14 cellular contexts compared by ENCODE assay signal in the genomic region with DNA sequence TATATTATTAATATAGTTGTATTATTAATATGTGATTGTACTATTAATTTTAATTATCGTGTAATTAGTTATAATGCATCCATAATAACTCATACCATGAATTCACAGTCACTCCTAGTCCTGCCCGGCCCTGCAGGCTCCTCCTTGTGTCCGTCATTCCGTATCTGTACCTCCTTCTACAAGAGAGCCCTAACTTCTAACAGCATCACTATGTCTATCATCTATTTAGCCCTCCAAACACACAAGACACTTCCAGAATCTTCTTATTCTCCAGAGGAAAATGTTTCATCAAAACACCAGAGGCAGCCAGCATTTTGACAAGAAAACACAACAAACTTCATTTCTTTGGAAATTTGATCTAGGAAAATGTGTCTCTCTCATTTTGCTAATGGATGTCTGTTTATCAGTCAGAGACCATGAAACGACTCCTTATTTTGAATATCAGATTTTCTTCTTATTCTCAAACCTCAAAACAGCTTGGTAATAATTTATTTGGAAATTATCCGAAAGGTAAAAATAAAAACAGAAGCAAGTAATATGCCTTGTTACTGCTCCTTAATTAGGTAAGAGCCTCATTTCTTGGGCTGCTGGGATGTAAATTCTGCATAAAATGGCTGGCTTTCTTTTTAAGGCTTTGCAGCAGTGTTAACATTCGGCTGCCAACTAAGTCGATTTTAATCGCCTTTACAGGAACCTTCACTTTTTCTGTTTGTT. TPM values are rescaled to one million over a fixed set of nuclear protein-coding genes. Genes with fewer than 3 reads are reported as not detected.
A peak's percentile ranks its signal among the peaks of the same experiment; 100 is the strongest.
DNase-seq lines count a peak whose midpoint lies in the region; TF ChIP-seq lines count a peak whose summit lies in the region.
"Had no signal": no experiment of that assay in that cellular context is flagged by ENCODE, and none has a peak within 500 bp of the region (broad histone marks: within the 10 kb centered on the region; RNA-seq: fewer than 3 reads in every experiment).

No MANE protein-coding gene starts in this region.

- no peak overlapping the region for H3K9ac ChIP-seq in endodermal cell (ENCODE audit: extremely low read depth, low read length, poor library complexity, severe bottlenecking)

- DNase-seq in MG63 (no peak), endodermal cell (no peak), type B pancreatic cell (ENCODE audit: extremely low spot score, unreplicated experiment) (no peak), NCI-H2171 (lab: John Stamatoyannopoulos, UW) (no peak), DMS53 treated with DMSO at 0.1 percent for 48 hours (lab: John Stamatoyannopoulos, UW; ENCODE audit: unreplicated experiment) (no peak), MV-4-11 (lab: John Stamatoyannopoulos, UW) (no peak)
- DNase-seq: activated CD4-positive, alpha-beta T cell treated with anti-CD3 and anti-CD28 coated beads for 1 hour; activated T-cell treated with anti-CD3 and anti-CD28 coated beads, Interleukin-2, amount 50 U/mL, for 1 hour; CD4-positive, alpha-beta T cell; GDM1; MM.1S; stimulated activated CD4-positive, alpha-beta T cell treated with anti-CD3 and anti-CD28 coated beads, Interleukin-2, amount 100 ng/mL, for 24 hours; SW 1271 had no signal

- H3K9me3 Mint-ChIP-seq in endodermal cell (no peaks in the 10 kb centered on the region), nephron (peaks cover 2% of the 10 kb centered on the region), type B pancreatic cell (no peaks in the 10 kb centered on the region)
- H3K9me3 Mint-ChIP-seq: CD4-positive, alpha-beta T cell had no signal

- H3K27me3 Mint-ChIP-seq in endodermal cell (ENCODE audit: insufficient read depth) (peaks cover 4% of the 10 kb centered on the region), nephron (ENCODE audit: low read depth) (peaks cover 22% of the 10 kb centered on the region), type B pancreatic cell (peaks cover 5% of the 10 kb centered on the region)

- peak overlapping the region; percentile 89 for H3K27ac Mint-ChIP-seq in endodermal cell
- peak overlapping the region; percentile 1 to 73 (median 59) for H3K27ac Mint-ChIP-seq in nephron
- H3K27ac Mint-ChIP-seq in type B pancreatic cell = peak overlapping the region; percentile 91
- H3K27ac Mint-ChIP-seq: CD4-positive, alpha-beta T cell had no signal

- peak overlapping the region; percentile 17 for H3K4me3 ChIP-seq in MG63
- no peak overlapping the region for H3K4me3 ChIP-seq in endodermal cell (ENCODE audit: low read length)

- H3K36me3 Mint-ChIP-seq in endodermal cell (ENCODE audit: low read depth) (no peaks in the 10 kb centered on the region), nephron (ENCODE audit: low read depth) (no peaks in the 10 kb centered on the region), type B pancreatic cell (no peaks in the 10 kb centered on the region)

- H3K4me1 Mint-ChIP-seq in endodermal cell = peaks cover 6% of the 10 kb centered on the region
- H3K4me1 Mint-ChIP-seq in nephron = peaks cover 10% of the 10 kb centered on the region
- peaks cover 11% of the 10 kb centered on the region for H3K4me1 Mint-ChIP-seq in type B pancreatic cell (ENCODE audit: unreplicated experiment)

- WGBS in endodermal cell (ENCODE audit: insufficient coverage in 1 of 2, insufficient read length in 1 of 2), 2 experiments = 85 to 88% methylated on average over 7 to 9 of the region's 9 CpGs

- TF ChIP-seq CTCF in endodermal cell (conservative IDR thresholded peaks at IDR 0.05) (no peak), nephron (IDR thresholded peaks at IDR 0.05; ENCODE audit: unreplicated experiment in 3 of 3) (no peak), type B pancreatic cell (conservative IDR thresholded peaks at IDR 0.05) (no peak)

- no peaks in the 10 kb centered on the region for H3K9me3 ChIP-seq in MG63
- H3K9me3 ChIP-seq in endodermal cell (ENCODE audit: control insufficient read depth, low read length) = no peaks in the 10 kb centered on the region

- H3K27me3 ChIP-seq in MG63 (no peaks in the 10 kb centered on the region), endodermal cell (ENCODE audit: control insufficient read depth, insufficient read depth, low read length, poor library complexity, severe bottlenecking) (no peaks in the 10 kb centered on the region)

- H3K4me3 Mint-ChIP-seq in endodermal cell (peak overlapping the region; percentile 18), nephron (peak overlapping the region; percentile 53 to 62 (median 56)), type B pancreatic cell (peak overlapping the region; percentile 58)
- H3K4me3 Mint-ChIP-seq: CD4-positive, alpha-beta T cell had no signal

- peak overlapping the region; percentile 29 for H3K27ac ChIP-seq in endodermal cell (ENCODE audit: low read depth, low read length)

- H3K36me3 ChIP-seq in MG63 (no peaks in the 10 kb centered on the region), endodermal cell (ENCODE audit: control insufficient read depth, insufficient read depth, low read length) (no peaks in the 10 kb centered on the region)

- no peaks in the 10 kb centered on the region for H3K4me1 ChIP-seq in endodermal cell (ENCODE audit: control insufficient read depth, insufficient read depth, low read length)

RNA-seq across cellular contexts. Expression of gene SEPTIN5, which starts 23.1 kb away (rescaled TPM):
- 18.9 and 30.7 TPM in 2 replicates for total RNA-seq in MG63 (2014; rRNA removed; shearing (Covaris generic); ENCODE audit: low replicate concordance)
- total RNA-seq in endodermal cell (10 to 100 TPM in 1 of 2 donors, 1 to 10 TPM in 1; 9.8 to 20.0 TPM), type B pancreatic cell (ENCODE audit: low replicate concordance) (45.7 and 54.6 TPM in 2 replicates)
- 45.2 TPM for polyA plus RNA-seq in endodermal cell (2013, experiment 1 of 2)
- 45.0 TPM for polyA plus RNA-seq in endodermal cell (2013, experiment 2 of 2)

RNA-seq across cellular contexts. Expression of gene GP1BB, which starts 32.2 kb away (rescaled TPM):
- total RNA-seq in MG63 (2014; rRNA removed; shearing (Covaris generic); ENCODE audit: low replicate concordance) = 3.5 and 15.9 TPM in 2 replicates
- total RNA-seq in endodermal cell (under 1 TPM; 0.48 to 0.62 TPM), type B pancreatic cell (ENCODE audit: low replicate concordance) (1.9 and 2.4 TPM in 2 replicates)
- polyA plus RNA-seq in endodermal cell (2013, experiment 1 of 2) = 4.2 TPM
- 5.0 TPM for polyA plus RNA-seq in endodermal cell (2013, experiment 2 of 2)
